In genomic region chr2:136422512-136422911, GRCh38 we compare ENCODE assay signal across 1 cellular context.
TF ChIP-seq lines count a peak whose summit lies in the region.

No MANE protein-coding gene starts in this region.

TF ChIP-seq in WTC11, 78 proteins besides CTCF, POLR2A, EP300 and RAD21 (continued from another document):
- TF ChIP-seq USF2 (CRISPR knock-in tag; IDR thresholded peaks at IDR 0.05) (no peak), RORB (CRISPR knock-in tag; IDR thresholded peaks at IDR 0.05) (no peak), GABPB1 (CRISPR knock-in tag; IDR thresholded peaks at IDR 0.05) (no peak), ARID4B (CRISPR knock-in tag; IDR thresholded peaks at IDR 0.05; ENCODE audit: borderline replicate concordance) (no peak), ZNF532 (CRISPR knock-in tag; IDR thresholded peaks at IDR 0.05; ENCODE audit: borderline replicate concordance) (no peak), KAT7 (CRISPR knock-in tag; IDR thresholded peaks at IDR 0.05; ENCODE audit: borderline replicate concordance) (no peak), ZNF232 (CRISPR knock-in tag; IDR thresholded peaks at IDR 0.05) (no peak), CREB1 (CRISPR knock-in tag; IDR thresholded peaks at IDR 0.05) (no peak), MYBL2 (CRISPR knock-in tag; IDR thresholded peaks at IDR 0.05) (no peak), SP1 (CRISPR knock-in tag; conservative IDR thresholded peaks at IDR 0.05) (no peak), ATF2 (CRISPR knock-in tag; IDR thresholded peaks at IDR 0.05; ENCODE audit: borderline replicate concordance, low read depth) (no peak)
- TF ChIP-seq, protein P1, sequence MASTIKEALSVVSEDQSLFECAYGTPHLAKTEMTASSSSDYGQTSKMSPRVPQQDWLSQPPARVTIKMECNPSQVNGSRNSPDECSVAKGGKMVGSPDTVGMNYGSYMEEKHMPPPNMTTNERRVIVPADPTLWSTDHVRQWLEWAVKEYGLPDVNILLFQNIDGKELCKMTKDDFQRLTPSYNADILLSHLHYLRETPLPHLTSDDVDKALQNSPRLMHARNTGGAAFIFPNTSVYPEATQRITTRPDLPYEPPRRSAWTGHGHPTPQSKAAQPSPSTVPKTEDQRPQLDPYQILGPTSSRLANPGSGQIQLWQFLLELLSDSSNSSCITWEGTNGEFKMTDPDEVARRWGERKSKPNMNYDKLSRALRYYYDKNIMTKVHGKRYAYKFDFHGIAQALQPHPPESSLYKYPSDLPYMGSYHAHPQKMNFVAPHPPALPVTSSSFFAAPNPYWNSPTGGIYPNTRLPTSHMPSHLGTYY (CRISPR knock-in tag; IDR thresholded peaks at IDR 0.05): no peak
- TF ChIP-seq, protein P2, sequence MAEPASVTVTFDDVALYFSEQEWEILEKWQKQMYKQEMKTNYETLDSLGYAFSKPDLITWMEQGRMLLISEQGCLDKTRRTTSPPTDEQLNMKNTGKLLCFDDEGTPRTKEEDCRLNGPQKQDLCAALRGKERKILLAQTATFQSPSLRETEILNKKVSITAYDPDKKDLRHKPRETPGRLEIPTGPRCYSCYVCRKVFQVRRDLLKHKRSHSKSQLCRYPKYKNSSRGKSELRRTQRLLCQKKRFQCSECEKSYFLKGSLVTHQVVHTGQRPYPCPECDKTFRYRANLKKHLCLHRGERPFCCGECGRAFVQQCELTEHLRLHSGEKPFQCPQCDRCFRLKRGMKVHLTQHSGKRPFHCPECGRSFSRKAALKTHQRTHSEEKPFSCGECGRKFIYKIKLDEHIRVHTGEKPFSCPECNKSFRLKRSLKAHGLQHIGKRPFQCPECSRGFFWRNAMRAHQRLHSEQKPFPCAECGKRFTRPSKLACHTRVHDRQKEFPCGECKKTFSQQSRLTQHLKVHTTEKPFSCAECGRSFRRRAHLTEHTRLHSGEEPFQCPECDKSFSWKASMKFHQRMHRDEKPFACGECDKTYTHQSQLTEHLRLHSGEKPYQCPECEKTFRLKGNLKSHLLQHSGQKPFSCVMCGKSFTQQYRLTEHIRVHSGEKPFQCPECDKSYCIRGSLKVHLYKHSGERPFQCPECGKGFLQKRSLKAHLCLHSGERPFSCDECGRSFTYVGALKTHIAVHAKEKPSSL (CRISPR knock-in tag; conservative IDR thresholded peaks at IDR 0.05): no peak
- TF ChIP-seq, protein P3, sequence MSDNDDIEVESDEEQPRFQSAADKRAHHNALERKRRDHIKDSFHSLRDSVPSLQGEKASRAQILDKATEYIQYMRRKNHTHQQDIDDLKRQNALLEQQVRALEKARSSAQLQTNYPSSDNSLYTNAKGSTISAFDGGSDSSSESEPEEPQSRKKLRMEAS (CRISPR knock-in tag; IDR thresholded peaks at IDR 0.05): no peak
- TF ChIP-seq, protein P4, sequence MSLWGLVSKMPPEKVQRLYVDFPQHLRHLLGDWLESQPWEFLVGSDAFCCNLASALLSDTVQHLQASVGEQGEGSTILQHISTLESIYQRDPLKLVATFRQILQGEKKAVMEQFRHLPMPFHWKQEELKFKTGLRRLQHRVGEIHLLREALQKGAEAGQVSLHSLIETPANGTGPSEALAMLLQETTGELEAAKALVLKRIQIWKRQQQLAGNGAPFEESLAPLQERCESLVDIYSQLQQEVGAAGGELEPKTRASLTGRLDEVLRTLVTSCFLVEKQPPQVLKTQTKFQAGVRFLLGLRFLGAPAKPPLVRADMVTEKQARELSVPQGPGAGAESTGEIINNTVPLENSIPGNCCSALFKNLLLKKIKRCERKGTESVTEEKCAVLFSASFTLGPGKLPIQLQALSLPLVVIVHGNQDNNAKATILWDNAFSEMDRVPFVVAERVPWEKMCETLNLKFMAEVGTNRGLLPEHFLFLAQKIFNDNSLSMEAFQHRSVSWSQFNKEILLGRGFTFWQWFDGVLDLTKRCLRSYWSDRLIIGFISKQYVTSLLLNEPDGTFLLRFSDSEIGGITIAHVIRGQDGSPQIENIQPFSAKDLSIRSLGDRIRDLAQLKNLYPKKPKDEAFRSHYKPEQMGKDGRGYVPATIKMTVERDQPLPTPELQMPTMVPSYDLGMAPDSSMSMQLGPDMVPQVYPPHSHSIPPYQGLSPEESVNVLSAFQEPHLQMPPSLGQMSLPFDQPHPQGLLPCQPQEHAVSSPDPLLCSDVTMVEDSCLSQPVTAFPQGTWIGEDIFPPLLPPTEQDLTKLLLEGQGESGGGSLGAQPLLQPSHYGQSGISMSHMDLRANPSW (CRISPR knock-in tag; conservative IDR thresholded peaks at IDR 0.05; ENCODE audit: low read depth): no peak
- TF ChIP-seq, protein P5, sequence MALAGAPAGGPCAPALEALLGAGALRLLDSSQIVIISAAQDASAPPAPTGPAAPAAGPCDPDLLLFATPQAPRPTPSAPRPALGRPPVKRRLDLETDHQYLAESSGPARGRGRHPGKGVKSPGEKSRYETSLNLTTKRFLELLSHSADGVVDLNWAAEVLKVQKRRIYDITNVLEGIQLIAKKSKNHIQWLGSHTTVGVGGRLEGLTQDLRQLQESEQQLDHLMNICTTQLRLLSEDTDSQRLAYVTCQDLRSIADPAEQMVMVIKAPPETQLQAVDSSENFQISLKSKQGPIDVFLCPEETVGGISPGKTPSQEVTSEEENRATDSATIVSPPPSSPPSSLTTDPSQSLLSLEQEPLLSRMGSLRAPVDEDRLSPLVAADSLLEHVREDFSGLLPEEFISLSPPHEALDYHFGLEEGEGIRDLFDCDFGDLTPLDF (CRISPR knock-in tag; IDR thresholded peaks at IDR 0.05): no peak
